ENCODE assay signal across 40 cellular contexts in genomic region chr2:149525323-149525722, GRCh38.
"Had no signal": no experiment of that assay in that cellular context is flagged by ENCODE, and none has a peak within 500 bp of the region (broad histone marks: within the 10 kb centered on the region; RNA-seq: fewer than 3 reads in every experiment).

No MANE protein-coding gene starts in this region.

- ATAC-seq: activated naive CD4-positive, alpha-beta T cell treated with anti-CD3 and anti-CD28 coated beads, Interleukin-2, amount 50 U/mL, for 72 hours; activated naive CD8-positive, alpha-beta T cell treated with anti-CD3 and anti-CD28 coated beads, Interleukin-2, amount 50 U/mL, for 24 hours; activated T-cell treated with anti-CD3 and anti-CD28 coated beads, Interleukin-2, amount 50 U/mL, for 4 hours; activated T-cell treated with anti-CD3 and anti-CD28 coated beads, Interleukin-2, amount 50 U/mL, for 72 hours; activated T-helper 17 cell treated with anti-CD3 and anti-CD28 coated beads, Interleukin-2, amount 50 U/mL, for 72 hours; body of pancreas had no signal

- H3K4me3 Mint-ChIP-seq: activated naive CD4-positive, alpha-beta T cell treated with anti-CD3 and anti-CD28 coated beads for 36 hours; activated naive CD4-positive, alpha-beta T cell treated with anti-CD3 and anti-CD28 coated beads, Interleukin-2, amount 10 ng/mL, durations not matched to agents 7 days and 5 days; activated naive CD4-positive, alpha-beta T cell treated with anti-CD3 and anti-CD28 coated beads, Interleukin-2, amount 50 U/mL, for 24 hours; activated naive CD8-positive, alpha-beta T cell; activated naive CD8-positive, alpha-beta T cell treated with anti-CD3 and anti-CD28 coated beads for 36 hours; activated naive CD8-positive, alpha-beta T cell treated with anti-CD3 and anti-CD28 coated beads, Interleukin-2, amount 10 ng/mL, durations not matched to agents 7 days and 5 days; activated naive CD8-positive, alpha-beta T cell treated with anti-CD3 and anti-CD28 coated beads, Interleukin-2, amount 50 U/mL, for 24 hours; activated T-cell treated with anti-CD3 and anti-CD28 coated beads, Interleukin-2, amount 50 U/mL, for 24 hours; activated T-cell treated with anti-CD3 and anti-CD28 coated beads, Interleukin-2, amount 50 U/mL, for 4 hours; activated T-cell treated with anti-CD3 and anti-CD28 coated beads, Interleukin-2, amount 50 U/mL, for 72 hours; activated T-helper 1 cell treated with anti-CD3 and anti-CD28 coated beads, Interleukin-12 subunit alpha, Interleukin-12 subunit beta, Interleukin-2, Interleukin-4 antibody, amounts not matched to agents 30 ng/mL and 10 ng/mL and 1 ng/mL, durations not matched to agents 14 hours and 24 hours and 36 hours; activated T-helper 17 cell treated with anti-CD3 and anti-CD28 coated beads, Interleukin-2, amount 50 U/mL, for 72 hours; brain; central memory CD8-positive, alpha-beta T cell had no signal

- H3K27ac ChIP-seq: adrenal gland, ascending aorta, body of pancreas, brain microvascular endothelial cell, breast epithelium, cardiac muscle cell had no signal

- FAIRE-seq: astrocyte, bronchial epithelial cell had no signal

- H3K36me3 Mint-ChIP-seq: activated naive CD4-positive, alpha-beta T cell treated with anti-CD3 and anti-CD28 coated beads, Interleukin-2, amount 10 ng/mL, durations not matched to agents 7 days and 5 days; activated naive CD4-positive, alpha-beta T cell treated with anti-CD3 and anti-CD28 coated beads, Interleukin-2, amount 50 U/mL, for 24 hours; activated naive CD8-positive, alpha-beta T cell treated with anti-CD3 and anti-CD28 coated beads for 36 hours; activated naive CD8-positive, alpha-beta T cell treated with anti-CD3 and anti-CD28 coated beads, Interleukin-2, amount 10 ng/mL, durations not matched to agents 7 days and 5 days; brain had no signal

- H3K9me3 ChIP-seq: adrenal gland, ascending aorta, body of pancreas had no signal

- H3K4me1 Mint-ChIP-seq: activated naive CD4-positive, alpha-beta T cell treated with anti-CD3 and anti-CD28 coated beads, Interleukin-2, amount 10 ng/mL, durations not matched to agents 7 days and 5 days; activated naive CD4-positive, alpha-beta T cell treated with anti-CD3 and anti-CD28 coated beads, Interleukin-2, amount 50 U/mL, for 24 hours; activated naive CD8-positive, alpha-beta T cell treated with anti-CD3 and anti-CD28 coated beads for 36 hours; activated naive CD8-positive, alpha-beta T cell treated with anti-CD3 and anti-CD28 coated beads, Interleukin-2, amount 50 U/mL, for 24 hours; activated T-helper 17 cell treated with anti-CD3 and anti-CD28 coated beads, Interleukin-2, amount 50 U/mL, for 72 hours; central memory CD8-positive, alpha-beta T cell had no signal

- H3K9me3 Mint-ChIP-seq: activated naive CD8-positive, alpha-beta T cell treated with anti-CD3 and anti-CD28 coated beads, Interleukin-2, amount 10 ng/mL, durations not matched to agents 7 days and 5 days; activated naive CD8-positive, alpha-beta T cell treated with anti-CD3 and anti-CD28 coated beads, Interleukin-2, amount 50 U/mL, for 24 hours; activated T-cell treated with anti-CD3 and anti-CD28 coated beads, Interleukin-2, amount 50 U/mL, for 24 hours; activated T-helper 1 cell treated with anti-CD3 and anti-CD28 coated beads, Interleukin-12 subunit alpha, Interleukin-12 subunit beta, Interleukin-2, Interleukin-4 antibody, amounts not matched to agents 30 ng/mL and 10 ng/mL and 1 ng/mL, durations not matched to agents 14 hours and 24 hours and 36 hours; activated T-helper 2 cell treated with anti-CD3 and anti-CD28 coated beads, Interferon-gamma antibody, Interleukin-2, Interleukin-4, amounts not matched to agents 10 μg/mL and 5 μg/mL and 100 μg/mL, durations not matched to agents 14 hours and 24 hours and 36 hours; central memory CD8-positive, alpha-beta T cell had no signal

- H3K4me1 ChIP-seq: adrenal gland, ascending aorta, body of pancreas, breast epithelium had no signal

- H3K36me3 ChIP-seq: adrenal gland, ascending aorta, brain microvascular endothelial cell, breast epithelium, cardiac muscle cell had no signal

- H3K27me3 ChIP-seq: adrenal gland, ascending aorta, body of pancreas, brain microvascular endothelial cell, breast epithelium, cardiac muscle cell had no signal

- DNase-seq: activated effector memory CD4-positive, alpha-beta T cell treated with anti-CD3 and anti-CD28 coated beads, Interleukin-2, amount 50 U/mL, for 16 hours; activated effector memory CD4-positive, alpha-beta T cell treated with Interleukin-2 at 50 U/mL for 16 hours; activated gamma-delta T cell; activated gamma-delta T cell treated with Interleukin-2 at 50 U/mL for 16 hours; activated naive CD4-positive, alpha-beta T cell; activated naive CD4-positive, alpha-beta T cell treated with anti-CD3 and anti-CD28 coated beads for 36 hours; activated naive CD4-positive, alpha-beta T cell treated with anti-CD3 and anti-CD28 coated beads, Interleukin-2, amount 10 ng/mL, durations not matched to agents 7 days and 5 days; activated naive CD4-positive, alpha-beta T cell treated with anti-CD3 and anti-CD28 coated beads, Interleukin-2, amount 50 U/mL, for 16 hours; activated naive CD4-positive, alpha-beta T cell treated with Interleukin-2 at 50 U/mL for 16 hours; activated naive CD8-positive, alpha-beta T cell treated with anti-CD3 and anti-CD28 coated beads for 36 hours; activated naive CD8-positive, alpha-beta T cell treated with anti-CD3 and anti-CD28 coated beads, Interleukin-2, amount 10 ng/mL, durations not matched to agents 7 days and 5 days; activated naive CD8-positive, alpha-beta T cell treated with anti-CD3 and anti-CD28 coated beads, Interleukin-2, amount 50 U/mL, for 24 hours; activated T-cell treated with anti-CD3 and anti-CD28 coated beads, Interleukin-2, amount 50 U/mL, for 1 hour; activated T-cell treated with anti-CD3 and anti-CD28 coated beads, Interleukin-2, amount 50 U/mL, for 24 hours; activated T-cell treated with anti-CD3 and anti-CD28 coated beads, Interleukin-2, amount 50 U/mL, for 4 hours; activated T-cell treated with anti-CD3 and anti-CD28 coated beads, Interleukin-2, amount 50 U/mL, for 48 hours; activated T-cell treated with anti-CD3 and anti-CD28 coated beads, Interleukin-2, amount 50 U/mL, for 72 hours; adrenal gland; amniotic stem cell; amygdala; anterior cingulate cortex; aorta; body of pancreas; brain microvascular endothelial cell; caudate nucleus; central memory CD4-positive, alpha-beta T cell; cerebellar nuclear complex had no signal

- H3K4me3 ChIP-seq: adrenal gland, ascending aorta, body of pancreas, breast epithelium, cardiac muscle cell had no signal

- H3K27ac Mint-ChIP-seq: activated naive CD4-positive, alpha-beta T cell treated with anti-CD3 and anti-CD28 coated beads for 36 hours; activated naive CD4-positive, alpha-beta T cell treated with anti-CD3 and anti-CD28 coated beads, Interleukin-2, amount 10 ng/mL, durations not matched to agents 7 days and 5 days; activated naive CD4-positive, alpha-beta T cell treated with anti-CD3 and anti-CD28 coated beads, Interleukin-2, amount 50 U/mL, for 24 hours; activated naive CD4-positive, alpha-beta T cell treated with anti-CD3 and anti-CD28 coated beads, Interleukin-2, amount 50 U/mL, for 72 hours; activated naive CD8-positive, alpha-beta T cell; activated naive CD8-positive, alpha-beta T cell treated with anti-CD3 and anti-CD28 coated beads for 36 hours; activated naive CD8-positive, alpha-beta T cell treated with anti-CD3 and anti-CD28 coated beads, Interleukin-2, amount 10 ng/mL, durations not matched to agents 7 days and 5 days; activated naive CD8-positive, alpha-beta T cell treated with anti-CD3 and anti-CD28 coated beads, Interleukin-2, amount 50 U/mL, for 24 hours; activated T-cell treated with anti-CD3 and anti-CD28 coated beads, Interleukin-2, amount 50 U/mL, for 24 hours; activated T-cell treated with anti-CD3 and anti-CD28 coated beads, Interleukin-2, amount 50 U/mL, for 72 hours; activated T-helper 1 cell treated with anti-CD3 and anti-CD28 coated beads, Interleukin-12 subunit alpha, Interleukin-12 subunit beta, Interleukin-2, Interleukin-4 antibody, amounts not matched to agents 30 ng/mL and 10 ng/mL and 1 ng/mL, durations not matched to agents 14 hours and 24 hours and 36 hours; activated T-helper 17 cell treated with anti-CD3 and anti-CD28 coated beads, Interleukin-2, amount 50 U/mL, for 72 hours; activated T-helper 2 cell treated with anti-CD3 and anti-CD28 coated beads, Interferon-gamma antibody, Interleukin-2, Interleukin-4, amounts not matched to agents 10 μg/mL and 5 μg/mL and 100 μg/mL, durations not matched to agents 14 hours and 24 hours and 36 hours; brain had no signal
